In the genomic region with DNA sequence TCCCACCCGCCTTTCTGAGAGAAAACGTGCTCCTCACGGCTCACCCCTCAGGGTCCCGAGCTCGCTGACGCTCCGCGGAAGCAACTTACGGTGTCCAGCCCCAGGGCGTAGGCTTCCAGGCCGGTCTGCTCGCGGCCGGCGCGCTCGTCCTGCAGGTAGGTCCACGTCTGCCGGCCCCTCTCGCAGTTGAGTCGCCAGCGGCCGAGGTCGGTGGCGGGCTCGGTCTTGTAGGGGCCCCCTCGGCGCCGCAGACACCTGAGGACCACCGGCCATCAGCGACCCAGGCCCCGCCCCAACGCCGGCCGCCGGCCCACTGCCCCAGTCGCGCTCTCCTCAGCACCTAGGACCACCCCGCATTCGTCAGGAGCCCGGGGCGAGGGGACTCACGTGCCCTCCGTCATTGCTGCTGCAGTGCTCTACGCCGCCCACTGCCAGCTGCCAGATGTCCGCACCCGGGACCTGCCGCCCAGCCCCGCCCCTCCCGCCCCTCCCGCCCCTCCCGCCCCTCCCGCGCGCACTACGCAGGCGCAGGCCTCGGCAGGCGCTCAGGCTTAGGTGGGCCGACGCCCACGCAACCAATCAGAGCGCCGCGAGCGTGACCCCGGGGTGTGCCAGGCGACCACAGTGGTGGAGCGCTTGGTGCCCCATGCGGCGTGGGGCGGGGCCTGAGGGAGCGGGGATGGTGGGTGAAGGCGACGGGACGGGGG, we compare ENCODE assay signal across 1 cellular context.
TF ChIP-seq lines count a peak whose summit lies in the region.

A gene (minus strand): TSS at position 430 of the 707 bp plus-strand sequence. CDS start 29 bp downstream, at position 401.

TF ChIP-seq in neural cell, 6 proteins besides CTCF, POLR2A, EP300 and RAD21 (continued from another document):
- TF ChIP-seq, protein P1, sequence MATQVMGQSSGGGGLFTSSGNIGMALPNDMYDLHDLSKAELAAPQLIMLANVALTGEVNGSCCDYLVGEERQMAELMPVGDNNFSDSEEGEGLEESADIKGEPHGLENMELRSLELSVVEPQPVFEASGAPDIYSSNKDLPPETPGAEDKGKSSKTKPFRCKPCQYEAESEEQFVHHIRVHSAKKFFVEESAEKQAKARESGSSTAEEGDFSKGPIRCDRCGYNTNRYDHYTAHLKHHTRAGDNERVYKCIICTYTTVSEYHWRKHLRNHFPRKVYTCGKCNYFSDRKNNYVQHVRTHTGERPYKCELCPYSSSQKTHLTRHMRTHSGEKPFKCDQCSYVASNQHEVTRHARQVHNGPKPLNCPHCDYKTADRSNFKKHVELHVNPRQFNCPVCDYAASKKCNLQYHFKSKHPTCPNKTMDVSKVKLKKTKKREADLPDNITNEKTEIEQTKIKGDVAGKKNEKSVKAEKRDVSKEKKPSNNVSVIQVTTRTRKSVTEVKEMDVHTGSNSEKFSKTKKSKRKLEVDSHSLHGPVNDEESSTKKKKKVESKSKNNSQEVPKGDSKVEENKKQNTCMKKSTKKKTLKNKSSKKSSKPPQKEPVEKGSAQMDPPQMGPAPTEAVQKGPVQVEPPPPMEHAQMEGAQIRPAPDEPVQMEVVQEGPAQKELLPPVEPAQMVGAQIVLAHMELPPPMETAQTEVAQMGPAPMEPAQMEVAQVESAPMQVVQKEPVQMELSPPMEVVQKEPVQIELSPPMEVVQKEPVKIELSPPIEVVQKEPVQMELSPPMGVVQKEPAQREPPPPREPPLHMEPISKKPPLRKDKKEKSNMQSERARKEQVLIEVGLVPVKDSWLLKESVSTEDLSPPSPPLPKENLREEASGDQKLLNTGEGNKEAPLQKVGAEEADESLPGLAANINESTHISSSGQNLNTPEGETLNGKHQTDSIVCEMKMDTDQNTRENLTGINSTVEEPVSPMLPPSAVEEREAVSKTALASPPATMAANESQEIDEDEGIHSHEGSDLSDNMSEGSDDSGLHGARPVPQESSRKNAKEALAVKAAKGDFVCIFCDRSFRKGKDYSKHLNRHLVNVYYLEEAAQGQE (IDR thresholded peaks at IDR 0.05; ENCODE audit: borderline replicate concordance): no peak
- TF ChIP-seq MXI1 (conservative IDR thresholded peaks at IDR 0.05; ENCODE audit: poor library complexity, severe bottlenecking): peak; percentile 89
